5 cellular contexts compared by ENCODE assay signal in the genomic region with DNA sequence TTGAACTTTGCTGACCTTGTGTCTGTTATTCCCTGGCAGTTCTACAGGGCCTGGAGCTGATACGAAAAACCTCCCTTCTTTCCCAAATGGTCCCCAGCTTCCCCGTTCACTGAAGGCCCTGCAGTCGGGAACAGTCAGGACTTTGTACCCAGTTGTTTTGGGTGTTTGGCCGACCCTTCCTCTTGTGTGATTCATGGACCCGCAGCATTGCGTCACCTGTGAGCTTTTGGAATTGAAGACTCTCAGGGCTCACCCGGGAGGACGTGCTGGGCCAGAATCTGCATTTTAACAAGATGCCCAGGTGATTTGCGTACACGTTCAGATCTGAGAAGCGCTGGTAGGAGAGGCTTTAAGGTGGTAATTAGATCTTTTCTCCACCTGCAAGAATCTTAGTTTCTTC.
DNase-seq lines count a peak whose midpoint lies in the region; FAIRE-seq and TF ChIP-seq lines count a peak whose summit lies in the region.
"Not testable (repeated sequence)": the region's sequence is repeated elsewhere in the genome, so short reads cannot be mapped to it uniquely, and the experiment has no call there.

No MANE protein-coding gene starts in this region.

- not testable (repeated sequence) for TF ChIP-seq EP300 in H1 (IDR thresholded peaks at IDR 0.05; ENCODE audit: borderline replicate concordance in 1 of 2, low read depth in 2 of 2, low read length in 2 of 2)

- not testable (repeated sequence) for H3K36me3 Mint-ChIP-seq in H9 (ENCODE audit: insufficient read depth in 1 of 3, low read depth in 3 of 3); neural crest cell (ENCODE audit: low read depth)

- H2AK5ac ChIP-seq in H9 (ENCODE audit: insufficient read length, low read length); H1 (ENCODE audit: low read depth, low read length): not testable (repeated sequence)

- not testable (repeated sequence) for TF ChIP-seq POLR2A in NB4 (IDR thresholded peaks at IDR 0.05; ENCODE audit: extremely low read depth, insufficient read length); H1 (IDR thresholded peaks at IDR 0.05; ENCODE audit: control extremely low read depth in 1 of 2, low read depth in 2 of 2, low read length in 2 of 2)

- H3K56ac ChIP-seq in H9 (ENCODE audit: insufficient read length, low read depth, low read length); H1 (replicated peaks; ENCODE audit: insufficient read length, low read depth, low read length): not testable (repeated sequence)

- H3K4me1 Mint-ChIP-seq in H9 = peaks cover 12 to 22% of the 10 kb centered on the region in 2 experiments
- not testable (repeated sequence) for H3K4me1 Mint-ChIP-seq in neural crest cell

- not testable (repeated sequence) for H2AFZ ChIP-seq in H9 (ENCODE audit: low read length); H1 (ENCODE audit: low read length)

- TF ChIP-seq CTCF in H9 (conservative IDR thresholded peaks at IDR 0.05); NB4 (IDR thresholded peaks at IDR 0.05; ENCODE audit: low read depth, low read length); H1 (IDR thresholded peaks at IDR 0.05; ENCODE audit: control extremely low read depth in 1 of 3, insufficient read depth in 1 of 3, low read depth in 1 of 3, low read length in 3 of 3); neural crest cell (conservative IDR thresholded peaks at IDR 0.05): not testable (repeated sequence)

- H3K27ac ChIP-seq in H9 (ENCODE audit: insufficient read length, low read depth, low read length); H1 (ENCODE audit: low read depth, low read length): not testable (repeated sequence)

- not testable (repeated sequence) for H4K8ac ChIP-seq in H9 (replicated peaks; ENCODE audit: insufficient read length, low read depth, low read length); H1 (ENCODE audit: extremely low read depth, insufficient read depth, low read length)

- not testable (repeated sequence) for H4K91ac ChIP-seq in H9 (ENCODE audit: insufficient read length, low read depth, low read length); H1 (replicated peaks; ENCODE audit: insufficient read length, low read length)

- H2BK120ac ChIP-seq in H9 (ENCODE audit: low read depth, low read length, poor library complexity, severe bottlenecking); H1 (replicated peaks; ENCODE audit: low read depth, low read length): not testable (repeated sequence)

- not testable (repeated sequence) for H3K4ac ChIP-seq in H9 (ENCODE audit: low read depth, low read length); H1 (replicated peaks; ENCODE audit: insufficient read length, low read depth, low read length)

- not testable (repeated sequence) for H2BK20ac ChIP-seq in H9 (ENCODE audit: low read depth, low read length, poor library complexity, severe bottlenecking)
- H2BK20ac ChIP-seq in H1 (ENCODE audit: low read length) = 0 out of 2 replicates have a peak overlapping the region, but pooled peaks have one; percentile 61

- H3K4me1 ChIP-seq in H9 (ENCODE audit: insufficient read depth, low read length); H1 (replicated peaks in 1 of 4; ENCODE audit: control insufficient read depth in 3 of 4, insufficient read depth in 4 of 4, low read length in 3 of 4): not testable (repeated sequence)

- H3K9me3 Mint-ChIP-seq in H9, neural crest cell: not testable (repeated sequence)

- POLR2A ChIA-PET in H1 (lab: Charles Lee; ENCODE audit: partially characterized antibody) = not testable (repeated sequence)

- not testable (repeated sequence) for FAIRE-seq in H1 (lab: Jason Lieb, UNC)

- no CpG with 5 or more reads among the region's 11 CpGs for WGBS in H9 (ENCODE audit: extremely low coverage, insufficient read length, low lambda C conversion rate)
- 18% methylated on average over 11 of the region's 11 CpGs; no CpG with 5 or more reads in 1 of the 2 experiments for WGBS in H1 (ENCODE audit: extremely low coverage in 1 of 2, insufficient coverage in 1 of 2, insufficient read length in 1 of 2, insufficient replicate concordance in 2 of 2, low coverage in 1 of 2, low lambda C conversion rate in 2 of 2, missing lambda C conversion rate in 1 of 2), 2 experiments

- not testable (repeated sequence) for H3T11ph ChIP-seq in H9 (ENCODE audit: low read length)

- H3K23ac ChIP-seq in H9 (ENCODE audit: insufficient read length, low read depth, low read length); H1 (ENCODE audit: insufficient read length): not testable (repeated sequence)

- CTCF ChIA-PET in H1 (lab: Charles Lee; ENCODE audit: partially characterized antibody) = not testable (repeated sequence)

- H2BK12ac ChIP-seq in H9 (ENCODE audit: insufficient read length, low read depth, low read length); H1 (ENCODE audit: low read depth, low read length): not testable (repeated sequence)

- H3K14ac ChIP-seq in H9 (ENCODE audit: insufficient read depth, low read length); H1 (ENCODE audit: insufficient read length): not testable (repeated sequence)

- H2BK5ac ChIP-seq in H9 (ENCODE audit: insufficient read length, low read length) = not testable (repeated sequence)
- H2BK5ac ChIP-seq in H1 (ENCODE audit: low read depth, low read length) = 0 out of 2 replicates have a peak overlapping the region, but pooled peaks have one; percentile 52

- not testable (repeated sequence) for H3K79me2 ChIP-seq in H9 (ENCODE audit: insufficient read depth, low read length); H1 (ENCODE audit: control insufficient read depth in 1 of 2, insufficient read depth in 2 of 2, low read length in 2 of 2)

- peak overlapping the region; percentile 77 to 96 (median 86); a peak in 5 of 7 replicates for H3K27ac Mint-ChIP-seq in H9
- peak overlapping the region; percentile 50 for H3K27ac Mint-ChIP-seq in neural crest cell (ENCODE audit: unreplicated experiment)

- H3K36me3 ChIP-seq in H1 (ENCODE audit: control insufficient read depth in 2 of 4, insufficient read depth in 4 of 4, low read length in 3 of 4) = not testable (repeated sequence)

- not testable (repeated sequence) for H3K9ac ChIP-seq in H9 (ENCODE audit: extremely low read depth, insufficient read length, low read length); H1 (replicated peaks in 1 of 4; ENCODE audit: extremely low read depth in 1 of 4, low read depth in 3 of 4, low read length in 3 of 4)

- not testable (repeated sequence) for TF ChIP-seq RAD21 in H1 (IDR thresholded peaks at IDR 0.05 in 1 of 2, conservative IDR thresholded peaks at IDR 0.05 in 1 of 2; ENCODE audit: low read depth in 2 of 2, low read length in 2 of 2)

- not testable (repeated sequence) for H3K4me2 ChIP-seq in H9 (ENCODE audit: insufficient read depth, insufficient read length, low read length); H1 (ENCODE audit: insufficient read depth in 1 of 2, low read depth in 2 of 2, low read length in 2 of 2)

- H3K27me3 ChIP-seq in H9 (ENCODE audit: insufficient read depth, low read length); H1 (replicated peaks in 1 of 4; ENCODE audit: control insufficient read depth in 3 of 4, extremely low read depth in 1 of 4, insufficient read depth in 3 of 4, low read length in 3 of 4): not testable (repeated sequence)

- H3K79me1 ChIP-seq in H9 (ENCODE audit: insufficient read depth, low read depth, low read length, poor library complexity, severe bottlenecking); H1 (ENCODE audit: low read depth, low read length): not testable (repeated sequence)

- not testable (repeated sequence) for H3K9me3 ChIP-seq in H9 (ENCODE audit: control insufficient read depth, low read depth, low read length); H1 (ENCODE audit: insufficient read depth in 2 of 2, low read depth in 1 of 2, low read length in 1 of 2)

- H3K4me3 Mint-ChIP-seq in H9, neural crest cell: not testable (repeated sequence)

- DNase-seq in H9; neural crest cell (ENCODE audit: low read depth, low spot score): not testable (repeated sequence)
- DNase-seq in NB4 (ENCODE audit: low read depth) (peak; percentile 3), H1 (ENCODE audit: low read depth in 1 of 2, low spot score in 2 of 2) (peak; percentile 10 to 62), iPS DF 19.7 (ENCODE audit: low read depth, low spot score) (peak; percentile 25)

- peaks cover 37% of the 10 kb centered on the region for H3K27me3 Mint-ChIP-seq in H9 (ENCODE audit: low read depth)
- not testable (repeated sequence) for H3K27me3 Mint-ChIP-seq in neural crest cell (ENCODE audit: low read depth)

- H4K5ac ChIP-seq in H9 (ENCODE audit: insufficient read length, low read depth, low read length); H1 (ENCODE audit: insufficient read length, low read depth, low read length): not testable (repeated sequence)

- H4K20me1 ChIP-seq in H9 (ENCODE audit: control insufficient read depth, insufficient read depth, insufficient read length); H1 (replicated peaks in 1 of 2; ENCODE audit: control insufficient read depth in 1 of 2, insufficient read depth in 2 of 2, low read length in 2 of 2): not testable (repeated sequence)

- H3K23me2 ChIP-seq in H9 (ENCODE audit: insufficient read length, low read depth, low read length, poor library complexity, severe bottlenecking); H1 (ENCODE audit: low read depth, low read length): not testable (repeated sequence)

- not testable (repeated sequence) for H2BK15ac ChIP-seq in H9 (ENCODE audit: low read depth, low read length); H1 (ENCODE audit: low read length)

- H3K18ac ChIP-seq in H9 (ENCODE audit: insufficient read length, low read depth, low read length); H1 (ENCODE audit: extremely low read depth, low read length): not testable (repeated sequence)

- not testable (repeated sequence) for H3K4me3 ChIP-seq in NB4 (ENCODE audit: low read depth, low read length); H1 (ENCODE audit: extremely low read depth in 1 of 4, insufficient read depth in 2 of 4, low read depth in 3 of 4, low read length in 4 of 4)

TF ChIP-seq in H1, 55 proteins besides CTCF, POLR2A, EP300 and RAD21 (continues in another document):
- TF ChIP-seq JUND (IDR thresholded peaks at IDR 0.05; ENCODE audit: low read length) (peak; percentile 40; the same call in 1 of the 2 replicates), CEBPB (IDR thresholded peaks at IDR 0.05; ENCODE audit: low read depth, low read length) (peak; percentile 76)
